25 cellular contexts compared by ENCODE assay signal in the genomic region with DNA sequence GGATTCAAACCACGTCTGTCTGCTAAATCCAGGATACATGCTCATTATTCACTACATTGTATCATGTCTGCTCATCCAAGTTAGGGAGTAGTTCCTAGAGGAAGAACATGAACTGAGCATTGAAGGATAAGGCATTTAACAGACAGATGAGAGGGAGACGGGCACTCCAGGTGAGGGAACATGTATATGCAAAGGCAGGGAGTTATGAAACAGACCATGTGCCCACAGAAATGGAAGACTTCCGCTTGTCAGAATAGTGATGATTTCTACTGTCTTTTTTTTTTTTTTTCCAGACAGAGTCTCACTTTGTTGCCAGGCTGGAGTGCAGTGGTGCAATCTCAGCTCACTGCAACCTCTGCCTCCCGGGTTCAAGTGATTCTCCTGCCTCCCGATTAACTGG.
"Had no signal": no experiment of that assay in that cellular context is flagged by ENCODE, and none has a peak within 500 bp of the region (broad histone marks: within the 10 kb centered on the region; RNA-seq: fewer than 3 reads in every experiment).

No MANE protein-coding gene starts in this region.

- H3K36me3 ChIP-seq: colonic mucosa, esophagus squamous epithelium, left ventricle myocardium inferior, right lobe of liver, upper lobe of left lung had no signal

- H3K27ac ChIP-seq: colonic mucosa, epithelial cell of prostate, esophagus squamous epithelium, left ventricle myocardium inferior, right lobe of liver had no signal

- DNase-seq: activated CD4-positive, alpha-beta T cell treated with anti-CD3 and anti-CD28 coated beads for 36 hours; activated CD4-positive, CD25-positive, alpha-beta regulatory T cell; activated CD8-positive, alpha-beta memory T cell treated with anti-CD3 and anti-CD28 coated beads, Interleukin-2, amount 10 ng/mL, durations not matched to agents 7 days and 5 days; activated CD8-positive, alpha-beta T cell treated with anti-CD3 and anti-CD28 coated beads, Interleukin-2, amount 10 ng/mL, durations not matched to agents 7 days and 5 days; activated effector memory CD4-positive, alpha-beta T cell treated with Interleukin-2 at 50 U/mL for 16 hours; activated naive CD4-positive, alpha-beta T cell treated with Interleukin-2 at 50 U/mL for 16 hours; activated T-cell treated with anti-CD3 and anti-CD28 coated beads for 4 hours; aorta; body of pancreas; cerebellar nuclear complex; colonic mucosa; effector CD8-positive, alpha-beta T cell; esophagus squamous epithelium; foreskin melanocyte; islet precursor cell; left ventricle myocardium inferior; right lobe of liver; stimulated activated CD4-positive, alpha-beta T cell treated with anti-CD3 and anti-CD28 coated beads, Interleukin-4, amount 100 ng/mL, for 24 hours; stimulated activated naive CD8-positive, alpha-beta T cell treated with anti-CD3 and anti-CD28 coated beads, Interleukin-15, amount 100 ng/mL, for 72 hours; substantia nigra; upper lobe of left lung had no signal

- ATAC-seq: activated CD4-positive, alpha-beta T cell treated with anti-CD3 and anti-CD28 coated beads for 36 hours; activated CD8-positive, alpha-beta memory T cell treated with anti-CD3 and anti-CD28 coated beads, Interleukin-2, amount 10 ng/mL, durations not matched to agents 7 days and 5 days; activated CD8-positive, alpha-beta T cell treated with anti-CD3 and anti-CD28 coated beads, Interleukin-2, amount 10 ng/mL, durations not matched to agents 7 days and 5 days; natural killer cell treated with Interleukin-12 subunit alpha and Interleukin-12 subunit beta and Interleukin-15 and Interleukin-18, amount 100 ng/mL, for 72 hours; right lobe of liver; stimulated activated effector memory CD8-positive, alpha-beta T cell treated with anti-CD3 and anti-CD28 coated beads, Interleukin-12 subunit alpha, Interleukin-12 subunit beta, amount 100 ng/mL, for 72 hours; stimulated activated naive CD8-positive, alpha-beta T cell treated with anti-CD3 and anti-CD28 coated beads, Interleukin-15, amount 100 ng/mL, for 72 hours had no signal

- H3K4me1 ChIP-seq: colonic mucosa had no signal

- H3K4me3 ChIP-seq: body of pancreas, colonic mucosa, esophagus squamous epithelium, left ventricle myocardium inferior, lung, right lobe of liver, upper lobe of left lung had no signal

- H3K27me3 ChIP-seq: body of pancreas, colonic mucosa, esophagus squamous epithelium, right lobe of liver, upper lobe of left lung had no signal

- H3K9me3 ChIP-seq: body of pancreas, colonic mucosa, esophagus squamous epithelium, left ventricle myocardium inferior, right lobe of liver, upper lobe of left lung had no signal
